1 cellular context compared by ENCODE assay signal in genomic region chr2:108786354-108787208, GRCh38.
TF ChIP-seq lines count a peak whose summit lies in the region.

Gene CCDC138 (plus strand): TSS chr2:108786771. CDS start chr2:108786823, 52 bp downstream.

TF ChIP-seq in HepG2, 621 proteins besides CTCF, POLR2A, EP300 and RAD21 (continued from another document and continues in another):
- TF ChIP-seq HNF4G (IDR thresholded peaks at IDR 0.05; ENCODE audit: borderline replicate concordance, low read depth, low read length): no peak
- 0 out of 2 replicates have a peak, but pooled peaks have one; percentile 34 for TF ChIP-seq HNF4G (CRISPR knock-in tag; IDR thresholded peaks at IDR 0.05; ENCODE audit: borderline replicate concordance, low read depth)
- TF ChIP-seq ZSCAN22 (CRISPR knock-in tag; IDR thresholded peaks at IDR 0.05): no peak
- TF ChIP-seq ZFX (CRISPR knock-in tag; IDR thresholded peaks at IDR 0.05; ENCODE audit: low read depth): peak; percentile 89
- TF ChIP-seq ZNF275 (CRISPR knock-in tag; IDR thresholded peaks at IDR 0.05; ENCODE audit: borderline replicate concordance): peak; percentile 50; the same call in 1 of the 2 replicates
- TF ChIP-seq JARID2 (CRISPR knock-in tag; IDR thresholded peaks at IDR 0.05; ENCODE audit: insufficient replicate concordance): no peak
- peak; percentile 38; the same call in 1 of the 2 replicates for TF ChIP-seq CEBPG (CRISPR knock-in tag; IDR thresholded peaks at IDR 0.05)
- peak; percentile 98 for TF ChIP-seq ARID4A (CRISPR knock-in tag; IDR thresholded peaks at IDR 0.05; ENCODE audit: borderline replicate concordance)
- TF ChIP-seq TFDP1 (CRISPR knock-in tag; IDR thresholded peaks at IDR 0.05; ENCODE audit: borderline replicate concordance): peak; percentile 92
- no peak; the same call in 1 of the 2 replicates for TF ChIP-seq PRDM10 (CRISPR knock-in tag; IDR thresholded peaks at IDR 0.05; ENCODE audit: low read depth)
- TF ChIP-seq CREBL2 (CRISPR knock-in tag; IDR thresholded peaks at IDR 0.05; ENCODE audit: borderline replicate concordance): no peak
- TF ChIP-seq ZNF513 (CRISPR knock-in tag; conservative IDR thresholded peaks at IDR 0.05): no peak
- TF ChIP-seq NR2F6 (IDR thresholded peaks at IDR 0.05): no peak
- TF ChIP-seq NR2F6 (CRISPR knock-in tag; IDR thresholded peaks at IDR 0.05): peak; percentile 60; the same call in 1 of the 2 replicates
- TF ChIP-seq NKX3-1 (CRISPR knock-in tag; IDR thresholded peaks at IDR 0.05): peak; percentile 81; the same call in 1 of the 2 replicates
- no peak for TF ChIP-seq LCORL (IDR thresholded peaks at IDR 0.05)
- peak; percentile 75; the same call in 1 of the 2 replicates for TF ChIP-seq LCORL (CRISPR knock-in tag; IDR thresholded peaks at IDR 0.05)
- TF ChIP-seq ZNF207 (IDR thresholded peaks at IDR 0.05; ENCODE audit: borderline replicate concordance): no peak
- TF ChIP-seq ZNF670 (CRISPR knock-in tag; IDR thresholded peaks at IDR 0.05; ENCODE audit: borderline replicate concordance): no peak
- no peak for TF ChIP-seq ZBTB44 (CRISPR knock-in tag; IDR thresholded peaks at IDR 0.05)
- TF ChIP-seq ZNF446 (CRISPR knock-in tag; IDR thresholded peaks at IDR 0.05): peak; percentile 91
- TF ChIP-seq GABPB1 (CRISPR knock-in tag; IDR thresholded peaks at IDR 0.05): peak; percentile 83
- no peak for TF ChIP-seq ZNF850 (CRISPR knock-in tag; conservative IDR thresholded peaks at IDR 0.05)
- peak; percentile 79; the same call in 1 of the 2 replicates for TF ChIP-seq ZNF710 (CRISPR knock-in tag; IDR thresholded peaks at IDR 0.05; ENCODE audit: borderline replicate concordance)
- TF ChIP-seq ZMYM4 (CRISPR knock-in tag; IDR thresholded peaks at IDR 0.05): peak; percentile 97
- no peak for TF ChIP-seq EHMT2 (IDR thresholded peaks at IDR 0.05; ENCODE audit: borderline replicate concordance, low read depth, low read length)
- no peak for TF ChIP-seq ZNF281 (CRISPR knock-in tag; IDR thresholded peaks at IDR 0.05; ENCODE audit: borderline replicate concordance)
- peak; percentile 80; the same call in 1 of the 2 replicates for TF ChIP-seq POGK (CRISPR knock-in tag; conservative IDR thresholded peaks at IDR 0.05)
- peak; percentile 96 for TF ChIP-seq RBFOX2 (IDR thresholded peaks at IDR 0.05; ENCODE audit: low read depth, low read length)
- TF ChIP-seq HMGXB4 (CRISPR knock-in tag; IDR thresholded peaks at IDR 0.05; ENCODE audit: borderline replicate concordance in 1 of 2, low read depth in 1 of 2): peak; percentile 88 to 93
- peak; percentile 81; the same call in 1 of the 2 replicates for TF ChIP-seq ZNF790 (CRISPR knock-in tag; IDR thresholded peaks at IDR 0.05; ENCODE audit: borderline replicate concordance)
